Comparison of ENCODE assay signal across 23 cellular contexts in the genomic region with DNA sequence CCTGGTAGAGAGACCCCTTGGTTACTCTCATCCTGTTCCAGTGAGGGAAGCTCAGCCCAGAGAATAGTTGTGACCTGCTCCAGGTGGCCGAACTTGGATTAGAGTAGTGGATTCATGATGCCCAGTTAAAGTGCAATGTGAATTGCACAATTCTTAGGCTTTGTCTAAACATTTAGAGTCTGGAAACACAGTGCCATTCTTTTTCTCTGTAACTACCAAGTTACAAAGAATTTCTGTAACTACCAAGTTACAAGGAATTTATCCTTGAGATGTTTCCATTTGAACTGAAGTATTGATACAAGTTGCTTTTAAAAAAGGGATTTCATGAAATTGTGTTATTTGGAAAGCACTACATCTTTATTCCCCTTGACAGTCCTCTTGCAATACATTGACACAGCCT.
"Had no signal": no experiment of that assay in that cellular context is flagged by ENCODE, and none has a peak within 500 bp of the region (broad histone marks: within the 10 kb centered on the region; RNA-seq: fewer than 3 reads in every experiment).

No MANE protein-coding gene starts in this region.

- H3K4me3 Mint-ChIP-seq: activated CD8-positive, alpha-beta T cell treated with anti-CD3 and anti-CD28 coated beads for 36 hours; activated T-cell treated with anti-CD3 and anti-CD28 coated beads, Interleukin-2, amount 50 U/mL, for 4 hours; activated T-helper 17 cell treated with anti-CD3 and anti-CD28 coated beads, Interleukin-2, amount 50 U/mL, for 72 hours; neural crest cell; T-helper 17 cell had no signal

- H3K27ac ChIP-seq: heart right ventricle had no signal

- H3K4me1 ChIP-seq: breast epithelium had no signal

- H3K27me3 ChIP-seq: breast epithelium, transverse colon had no signal

- DNase-seq: activated CD4-positive, alpha-beta T cell treated with anti-CD3 and anti-CD28 coated beads for 1 hour; activated CD4-positive, alpha-beta T cell treated with anti-CD3 and anti-CD28 coated beads, Interleukin-2, amount 50 U/mL, for 1 hour; activated CD8-positive, alpha-beta T cell treated with anti-CD3 and anti-CD28 coated beads for 36 hours; activated gamma-delta T cell treated with Interleukin-2 at 50 U/mL for 16 hours; activated naive CD4-positive, alpha-beta T cell treated with anti-CD3 and anti-CD28 coated beads, Interleukin-2, amount 50 U/mL, for 16 hours; activated T-cell treated with anti-CD3 and anti-CD28 coated beads, Interleukin-2, amount 50 U/mL, for 4 hours; amygdala; central memory CD4-positive, alpha-beta T cell; foreskin melanocyte; heart right ventricle; islet precursor cell; left ventricle myocardium superior; naive B cell; occipital lobe; right cardiac atrium; stimulated activated CD4-positive, alpha-beta T cell treated with anti-CD3 and anti-CD28 coated beads, Interleukin-2, amount 100 ng/mL, for 48 hours; stimulated activated naive CD4-positive, alpha-beta T cell treated with Interleukin-2 at 50 U/mL for 16 hours; T-helper 17 cell; T1000; transverse colon had no signal

- ATAC-seq: activated CD8-positive, alpha-beta T cell treated with anti-CD3 and anti-CD28 coated beads for 36 hours; activated T-cell treated with anti-CD3 and anti-CD28 coated beads, Interleukin-2, amount 50 U/mL, for 4 hours; activated T-helper 17 cell treated with anti-CD3 and anti-CD28 coated beads, Interleukin-2, amount 50 U/mL, for 72 hours; heart right ventricle; left ventricle myocardium superior; right cardiac atrium; T-helper 17 cell had no signal

- H3K27ac Mint-ChIP-seq: activated CD8-positive, alpha-beta T cell treated with anti-CD3 and anti-CD28 coated beads for 36 hours; activated T-helper 17 cell treated with anti-CD3 and anti-CD28 coated beads, Interleukin-2, amount 50 U/mL, for 72 hours had no signal

- H3K36me3 ChIP-seq: breast epithelium, heart right ventricle, transverse colon had no signal

- H3K4me1 Mint-ChIP-seq: activated T-helper 17 cell treated with anti-CD3 and anti-CD28 coated beads, Interleukin-2, amount 50 U/mL, for 72 hours had no signal

- H3K9me3 Mint-ChIP-seq: activated CD8-positive, alpha-beta T cell treated with anti-CD3 and anti-CD28 coated beads for 36 hours; activated T-cell treated with anti-CD3 and anti-CD28 coated beads, Interleukin-2, amount 50 U/mL, for 4 hours; activated T-helper 17 cell treated with anti-CD3 and anti-CD28 coated beads, Interleukin-2, amount 50 U/mL, for 72 hours had no signal

- H3K27me3 Mint-ChIP-seq: activated T-helper 17 cell treated with anti-CD3 and anti-CD28 coated beads, Interleukin-2, amount 50 U/mL, for 72 hours; naive B cell had no signal

- H3K9me3 ChIP-seq: breast epithelium, transverse colon had no signal

- H3K4me3 ChIP-seq: breast epithelium, heart right ventricle, transverse colon had no signal
